12 cellular contexts compared by ENCODE assay signal in genomic region chr11:94706211-94706610, GRCh38.
DNase-seq lines count a peak whose midpoint lies in the region; ATAC-seq and TF ChIP-seq lines count a peak whose summit lies in the region.
"Had no signal": no experiment of that assay in that cellular context is flagged by ENCODE, and none has a peak within 500 bp of the region (broad histone marks: within the 10 kb centered on the region; RNA-seq: fewer than 3 reads in every experiment).

No MANE protein-coding gene starts in this region.

- no peaks in the 10 kb centered on the region for H3K9me3 ChIP-seq in HEK293 (ENCODE audit: control insufficient read depth, insufficient read depth, low read depth, low read length)
- H3K9me3 ChIP-seq in gastrocnemius medialis: no peaks in the 10 kb centered on the region

- no peak overlapping the region for H3K27ac ChIP-seq in HEK293 (ENCODE audit: extremely low read depth, low read depth, low read length)
- H3K27ac ChIP-seq in gastrocnemius medialis: peak overlapping the region; percentile 84 to 91 (median 88)
- H3K27ac ChIP-seq: PC-9 had no signal

- DNase-seq in NCI-H446 (lab: John Stamatoyannopoulos, UW) (peak; percentile 60 to 76), fibroblast of mammary gland (ENCODE audit: low read depth) (peak; percentile 51), gastrocnemius medialis (peak; percentile 53 to 71), H4 (ENCODE audit: low spot score) (no peak), NCI-H526 treated with DMSO at 0.1 percent for 48 hours (lab: John Stamatoyannopoulos, UW) (no peak)
- DNase-seq: activated T-cell treated with anti-CD3 and anti-CD28 coated beads, Interleukin-2, amount 50 U/mL, for 4 hours; Calu3; naive thymus-derived CD8-positive, alpha-beta T cell had no signal

- POLR2A ChIA-PET in HEK293 (lab: Yijun Ruan, JAX): interaction anchor here (1.6 kb wide), 1 partner anchor 62 kb away, joined by 4 read pairs; the partner anchor contains the start of gene AMOTL1

- no peaks in the 10 kb centered on the region for H3K36me3 ChIP-seq in HEK293 (ENCODE audit: control insufficient read depth in 2 of 2, insufficient read depth in 1 of 2, low read length in 2 of 2)
- no peaks in the 10 kb centered on the region for H3K36me3 ChIP-seq in gastrocnemius medialis

- H3K4me3 ChIP-seq in HEK293 (ENCODE audit: low read depth, low read length) (no peak overlapping the region; the same call in 1 of the 2 replicates), fibroblast of mammary gland (ENCODE audit: control insufficient read depth, low read depth, low read length) (no peak overlapping the region), gastrocnemius medialis (peak overlapping the region; percentile 23 to 51 (median 48))
- H3K4me3 ChIP-seq: PC-9 had no signal

- intact Hi-C loops in gastrocnemius medialis (cut with DNase I; ENCODE audit: low total_unique reads): loop anchor here (2.0 to 5.0 kb wide), 2 partner anchors 56 to 83 kb away; no protein-coding TSS in a partner anchor

- peak; percentile 87 to 92 for ATAC-seq in gastrocnemius medialis
- ATAC-seq in GM18870 (IDR thresholded peaks at IDR 0.05; ENCODE audit: unreplicated experiment): no peak
- no peak for ATAC-seq in GM18511 (IDR thresholded peaks at IDR 0.05; ENCODE audit: unreplicated experiment)
- ATAC-seq: activated T-cell treated with anti-CD3 and anti-CD28 coated beads, Interleukin-2, amount 50 U/mL, for 4 hours; naive thymus-derived CD8-positive, alpha-beta T cell had no signal

- TF ChIP-seq CTCF in HEK293 (tag by site-specific recombination; IDR thresholded peaks at IDR 0.05): no peak
- TF ChIP-seq CTCF in fibroblast of mammary gland (conservative IDR thresholded peaks at IDR 0.05; ENCODE audit: control insufficient read depth, insufficient read depth, low read depth, low read length): no peak
- TF ChIP-seq CTCF in gastrocnemius medialis (IDR thresholded peaks at IDR 0.05 in 4 of 5, conservative IDR thresholded peaks at IDR 0.05 in 1 of 5): no peak

- peaks cover 2% of the 10 kb centered on the region; the same call in 1 of the 2 replicates for H3K4me1 ChIP-seq in HEK293 (ENCODE audit: control insufficient read depth, insufficient read depth, low read length)
- peaks cover 30% of the 10 kb centered on the region in 2 donors for H3K4me1 ChIP-seq in gastrocnemius medialis

- TF ChIP-seq POLR2A in gastrocnemius medialis (IDR thresholded peaks at IDR 0.05): no peak

- CTCF ChIA-PET in HEK293 (lab: Yijun Ruan, JAX): interaction anchor here (0.6 to 2.2 kb wide), 4 partner anchors 12 to 1791 kb away, joined by 3 to 7 read pairs (median 4); no protein-coding TSS in a partner anchor

- H3K27me3 ChIP-seq in gastrocnemius medialis: no peaks in the 10 kb centered on the region

- in situ Hi-C loops in gastrocnemius medialis (cut with MboI; ENCODE audit: low sequenced_read_pairs in 4 of 4): no loop called here

TF ChIP-seq in HEK293, 187 proteins besides CTCF, POLR2A, EP300 and RAD21:
- TF ChIP-seq FEZF1 (tag by site-specific recombination; IDR thresholded peaks at IDR 0.05) (peak; percentile 94), ZNF335 (tag by site-specific recombination; conservative IDR thresholded peaks at IDR 0.05) (peak; percentile 62), ZNF426 (tag by site-specific recombination; IDR thresholded peaks at IDR 0.05) (no peak), ZNF629 (tag by site-specific recombination; IDR thresholded peaks at IDR 0.05) (0 out of 2 replicates have a peak, but pooled peaks have one; percentile 11), ZSCAN30 (tag by site-specific recombination; IDR thresholded peaks at IDR 0.05) (no peak), PRDM10 (tag by site-specific recombination; IDR thresholded peaks at IDR 0.05) (0 out of 2 replicates have a peak, but pooled peaks have one; percentile 13), ZNF792 (tag by site-specific recombination; IDR thresholded peaks at IDR 0.05) (no peak), SCRT2 (tag by site-specific recombination; IDR thresholded peaks at IDR 0.05) (peak; percentile 51), ZBTB20 (tag by site-specific recombination; IDR thresholded peaks at IDR 0.05) (no peak), ZNF830 (tag by site-specific recombination; IDR thresholded peaks at IDR 0.05; ENCODE audit: low read depth) (no peak), ZBTB17 (tag by site-specific recombination; IDR thresholded peaks at IDR 0.05) (peak; percentile 76), ZNF366 (tag by site-specific recombination; conservative IDR thresholded peaks at IDR 0.05) (0 out of 2 replicates have a peak, but pooled peaks have one; percentile 13), ZNF660 (tag by site-specific recombination; IDR thresholded peaks at IDR 0.05) (0 out of 2 replicates have a peak, but pooled peaks have one; percentile 39), REPIN1 (tag by site-specific recombination; IDR thresholded peaks at IDR 0.05; ENCODE audit: low read depth) (no peak)
- TF ChIP-seq, protein P1, sequence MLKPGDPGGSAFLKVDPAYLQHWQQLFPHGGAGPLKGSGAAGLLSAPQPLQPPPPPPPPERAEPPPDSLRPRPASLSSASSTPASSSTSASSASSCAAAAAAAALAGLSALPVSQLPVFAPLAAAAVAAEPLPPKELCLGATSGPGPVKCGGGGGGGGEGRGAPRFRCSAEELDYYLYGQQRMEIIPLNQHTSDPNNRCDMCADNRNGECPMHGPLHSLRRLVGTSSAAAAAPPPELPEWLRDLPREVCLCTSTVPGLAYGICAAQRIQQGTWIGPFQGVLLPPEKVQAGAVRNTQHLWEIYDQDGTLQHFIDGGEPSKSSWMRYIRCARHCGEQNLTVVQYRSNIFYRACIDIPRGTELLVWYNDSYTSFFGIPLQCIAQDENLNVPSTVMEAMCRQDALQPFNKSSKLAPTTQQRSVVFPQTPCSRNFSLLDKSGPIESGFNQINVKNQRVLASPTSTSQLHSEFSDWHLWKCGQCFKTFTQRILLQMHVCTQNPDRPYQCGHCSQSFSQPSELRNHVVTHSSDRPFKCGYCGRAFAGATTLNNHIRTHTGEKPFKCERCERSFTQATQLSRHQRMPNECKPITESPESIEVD (tag by site-specific recombination; IDR thresholded peaks at IDR 0.05): 0 out of 2 replicates have a peak, but pooled peaks have one; percentile 24
TF ChIP-seq in HEK293: peak in this region for 9.

Comparison
In these comparisons a context has a peak if more than half of its experiments do, and no peak if none do; other contexts are left out.
1. H3K4me3 ChIP-seq: peak in gastrocnemius medialis (4 of 4); none in HEK293 (single experiment) and fibroblast of mammary gland (single experiment).
2. DNase-seq: peak in NCI-H446 (2 of 2), fibroblast of mammary gland (single experiment) and gastrocnemius medialis (2 of 2); none in H4 (single experiment) and NCI-H526 treated with DMSO at 0.1 percent for 48 hours (single experiment).
3. ATAC-seq: peak in gastrocnemius medialis (2 of 2); none in GM18870 (single experiment) and GM18511 (single experiment).